ENCODE assay signal across 9 cellular contexts in genomic region chr22:42959472-42960145, GRCh38. TPM values are rescaled to one million over a fixed set of nuclear protein-coding genes. Genes with fewer than 3 reads are reported as not detected.
A peak's percentile ranks its signal among the peaks of the same experiment; 100 is the strongest.
DNase-seq lines count a peak whose midpoint lies in the region; ATAC-seq, FAIRE-seq and TF ChIP-seq lines count a peak whose summit lies in the region.
"Had no signal": no experiment of that assay in that cellular context is flagged by ENCODE, and none has a peak within 500 bp of the region (broad histone marks: within the 10 kb centered on the region; RNA-seq: fewer than 3 reads in every experiment).

No MANE protein-coding gene starts in this region.

- H3K27ac ChIP-seq in pancreas = peak overlapping the region; percentile 28 to 82 (median 58)
- H3K27ac ChIP-seq: SJSA1 had no signal

- peaks cover 74% of the 10 kb centered on the region for H3K4me1 Mint-ChIP-seq in HFFc6 (ENCODE audit: low read depth)

- WGBS in pancreas, 2 donors = 5 to 7% methylated on average over 13 of the region's 13 CpGs

- TF ChIP-seq CTCF in HFFc6 (IDR thresholded peaks at IDR 0.05) (no peak), pancreas (IDR thresholded peaks at IDR 0.05) (no peak)

- H3K27me3 Mint-ChIP-seq in HFFc6 (ENCODE audit: insufficient read depth) = peaks cover 1% of the 10 kb centered on the region; the same call in 1 of the 2 replicates

- H3K4me3 ChIP-seq in pancreas = peak overlapping the region in 2 of 4 donors; percentile 21 to 32
- H3K4me3 ChIP-seq: SJSA1 had no signal

- H3K4me3 Mint-ChIP-seq in HFFc6 = peak overlapping the region; percentile 54; the same call in 1 of the 2 replicates

- H3K36me3 ChIP-seq in pancreas = no peaks in the 10 kb centered on the region

- peaks cover 34 to 70% (median 63%) of the 10 kb centered on the region in 3 donors for H3K4me1 ChIP-seq in pancreas

- no peaks in the 10 kb centered on the region for H3K27me3 ChIP-seq in pancreas
- H3K27me3 ChIP-seq: SJSA1 had no signal

- FAIRE-seq in pancreas (lab: Jason Lieb, UNC) = no peak

- peak overlapping the region; percentile 80 for H3K27ac Mint-ChIP-seq in HFFc6

- DNase-seq in HFFc6 (peak; percentile 40), SW 1271 (lab: John Stamatoyannopoulos, UW) (peak; percentile 15 to 81), fibroblast of peridontal ligament (ENCODE audit: extremely low read depth) (peak; percentile 66), pancreas (peak in 4 of 6 donors; percentile 61 to 85 (median 79)), AG08395 (ENCODE audit: low spot score) (no peak), D341Med (ENCODE audit: low spot score) (no peak), NCI-H526 treated with DMSO at 0.1 percent for 48 hours (lab: John Stamatoyannopoulos, UW) (no peak)
- DNase-seq in stimulated activated CD4-positive, alpha-beta T cell treated with anti-CD3 and anti-CD28 coated beads, Interleukin-2, amount 100 ng/mL, for 24 hours = no peak

- intact Hi-C loops in pancreas (cut with DNase I) = no loop called here

- no peaks in the 10 kb centered on the region for H3K9me3 Mint-ChIP-seq in HFFc6

- ATAC-seq in pancreas = peak; percentile 84 to 93 (median 88)

- H3K9me3 ChIP-seq in pancreas = no peaks in the 10 kb centered on the region

- peaks cover 42% of the 10 kb centered on the region for H3K36me3 Mint-ChIP-seq in HFFc6 (ENCODE audit: low read depth)

RNA-seq across cellular contexts. Expression of gene PACSIN2, which starts 55.3 kb away (rescaled TPM):
- 10 to 100 TPM; 69.8 to 97.3 (median 76.2) TPM for total RNA-seq in HFFc6 (2021; fragmentation: NEBNext Ultra II Directional; extraction: Animal tissue kit (Norgen Biotek cat#: 25700))
- total RNA-seq in pancreas = 100 to 1,000 TPM in 2 of 6 donors, 10 to 100 TPM in 4; 65.2 to 109 (median 96.0) TPM
- 10 to 100 TPM; 45.1 to 90.6 TPM for polyA plus RNA-seq in pancreas

Comparison
In these comparisons a context has a peak if more than half of its experiments do, and no peak if none do; other contexts are left out.
1. DNase-seq: peak in HFFc6 (single experiment), SW 1271 (2 of 2), fibroblast of peridontal ligament (single experiment) and pancreas (4 of 6); none in stimulated activated CD4-positive, alpha-beta T cell treated with anti-CD3 and anti-CD28 coated beads, Interleukin-2, amount 100 ng/mL, for 24 hours (0 of 2), AG08395 (single experiment), D341Med (single experiment) and NCI-H526 treated with DMSO at 0.1 percent for 48 hours (single experiment).